ENCODE assay signal across 25 cellular contexts in the genomic region with DNA sequence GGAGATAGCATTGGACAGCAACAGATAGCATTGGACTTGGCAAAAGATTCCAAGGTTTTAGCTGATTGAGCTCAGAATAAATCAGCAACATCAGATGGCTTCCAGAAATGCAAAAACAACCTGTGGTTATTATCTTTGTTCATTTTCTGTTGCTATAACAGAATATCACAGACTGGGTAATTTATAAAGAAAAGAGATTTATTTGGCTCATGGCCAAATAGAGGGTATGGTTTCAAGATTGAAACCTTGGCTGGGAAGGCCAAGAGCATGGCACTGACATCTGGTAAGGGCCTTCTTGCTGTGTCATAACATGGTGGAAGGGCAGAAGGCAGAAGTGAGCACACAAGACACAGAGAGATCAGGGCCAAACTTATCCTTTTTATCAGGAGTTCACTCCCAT. TPM values are rescaled to one million over a fixed set of nuclear protein-coding genes. Genes with fewer than 3 reads are reported as not detected.
"Had no signal": no experiment of that assay in that cellular context is flagged by ENCODE, and none has a peak within 500 bp of the region (broad histone marks: within the 10 kb centered on the region; RNA-seq: fewer than 3 reads in every experiment).

No MANE protein-coding gene starts in this region.

- H3K27me3 ChIP-seq: colonic mucosa, esophagus squamous epithelium, hepatocyte, right lobe of liver, spleen, testis, transverse colon had no signal

- H3K4me3 ChIP-seq: colonic mucosa, esophagus squamous epithelium, hepatocyte, prostate gland, right lobe of liver, spleen, testis, transverse colon had no signal

- H3K9me3 ChIP-seq: colonic mucosa, esophagus squamous epithelium, prostate gland, right lobe of liver, testis, transverse colon had no signal

- H3K4me3 Mint-ChIP-seq: nephron progenitor cell; stimulated activated naive B cell treated with anti-CD40 and anti-IgM and Interleukin-4, amounts not matched to agents 10 μg/mL and 1 μg/mL and 100 μg/mL, for 72 hours; stimulated activated naive CD8-positive, alpha-beta T cell treated with anti-CD3 and anti-CD28 coated beads, Interleukin-15, amount 100 ng/mL, for 72 hours had no signal

- H3K27ac Mint-ChIP-seq: naive B cell; stimulated activated naive B cell treated with anti-CD40 and anti-IgM and Interleukin-4, amounts not matched to agents 10 μg/mL and 1 μg/mL and 100 μg/mL, for 72 hours; stimulated activated naive CD8-positive, alpha-beta T cell treated with anti-CD3 and anti-CD28 coated beads, Interleukin-15, amount 100 ng/mL, for 72 hours had no signal

- H3K36me3 Mint-ChIP-seq: naive B cell had no signal

- H3K4me1 ChIP-seq: colonic mucosa, prostate gland had no signal

- DNase-seq: colonic mucosa; dermis blood vessel endothelial cell; esophagus squamous epithelium; foreskin keratinocyte; head of caudate nucleus; left colon; left ventricle myocardium superior; mesendoderm; naive B cell; nephron progenitor cell; right lobe of liver; spleen; stimulated activated CD4-positive, alpha-beta T cell treated with anti-CD3 and anti-CD28 coated beads, Interleukin-15, amount 100 ng/mL, for 24 hours; stimulated activated CD4-positive, alpha-beta T cell treated with anti-CD3 and anti-CD28 coated beads, Interleukin-1b, Interleukin-23, amount 100 ng/mL, for 48 hours; stimulated activated CD4-positive, alpha-beta T cell treated with anti-CD3 and anti-CD28 coated beads, Interleukin-4, amount 100 ng/mL, for 24 hours; stimulated activated naive B cell treated with anti-CD40 and anti-IgM and Interleukin-4, amounts not matched to agents 10 μg/mL and 1 μg/mL and 100 μg/mL, for 72 hours; stimulated activated naive CD8-positive, alpha-beta T cell treated with anti-CD3 and anti-CD28 coated beads, Interleukin-15, amount 100 ng/mL, for 72 hours; testis; transverse colon had no signal

- ATAC-seq: foreskin keratinocyte; left colon; left ventricle myocardium superior; right lobe of liver; stimulated activated naive B cell treated with anti-CD40 and anti-IgM and Interleukin-4, amounts not matched to agents 10 μg/mL and 1 μg/mL and 100 μg/mL, for 72 hours; stimulated activated naive CD8-positive, alpha-beta T cell treated with anti-CD3 and anti-CD28 coated beads, Interleukin-15, amount 100 ng/mL, for 72 hours had no signal

- H3K36me3 ChIP-seq: colonic mucosa, esophagus squamous epithelium, prostate gland, spleen, transverse colon had no signal

- H3K9me3 Mint-ChIP-seq: nephron progenitor cell; stimulated activated naive CD8-positive, alpha-beta T cell treated with anti-CD3 and anti-CD28 coated beads, Interleukin-15, amount 100 ng/mL, for 72 hours had no signal

RNA-seq across cellular contexts. Expression of gene SLC28A1, which starts 34.8 kb away (rescaled TPM):
- total RNA-seq: dermis blood vessel endothelial cell, epithelial cell of proximal tubule, esophagus squamous epithelium, foreskin keratinocyte, left colon, lung microvascular endothelial cell, omental fat pad, prostate gland, subcutaneous adipose tissue, transverse colon had no signal
